In the genomic region with DNA sequence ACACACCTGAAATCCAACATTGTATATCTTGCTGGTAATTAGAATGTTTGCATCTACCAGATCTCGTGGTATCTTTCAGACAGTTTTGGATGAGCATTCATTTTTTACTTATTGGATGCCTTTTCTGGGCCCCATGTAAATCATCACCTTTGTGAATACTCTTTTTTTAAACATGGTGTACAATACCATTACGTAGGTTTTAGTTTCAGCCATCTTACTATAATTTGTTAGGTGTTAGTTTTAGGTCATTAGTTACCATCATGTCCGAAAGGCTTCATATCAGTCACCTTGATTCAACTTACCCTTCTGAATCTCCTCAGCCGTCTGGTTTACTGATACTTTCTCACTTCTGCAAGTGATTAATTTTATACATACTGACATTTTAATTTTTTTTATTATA, we compare ENCODE assay signal across 29 cellular contexts. TPM values are rescaled to one million over a fixed set of nuclear protein-coding genes. Genes with fewer than 3 reads are reported as not detected.
"Had no signal": no experiment of that assay in that cellular context is flagged by ENCODE, and none has a peak within 500 bp of the region (broad histone marks: within the 10 kb centered on the region; RNA-seq: fewer than 3 reads in every experiment).

No MANE protein-coding gene starts in this region.

- H3K27ac Mint-ChIP-seq: activated CD4-positive, alpha-beta T cell treated with anti-CD3 and anti-CD28 coated beads, Interleukin-2, amount 10 ng/mL, durations not matched to agents 24 days and 14 days; activated CD8-positive, alpha-beta T cell treated with anti-CD3 and anti-CD28 coated beads for 36 hours; activated naive CD4-positive, alpha-beta T cell treated with anti-CD3 and anti-CD28 coated beads, Interleukin-2, amount 10 ng/mL, durations not matched to agents 7 days and 5 days; activated naive CD8-positive, alpha-beta T cell; activated T-helper 1 cell treated with anti-CD3 and anti-CD28 coated beads, Interleukin-12 subunit alpha, Interleukin-12 subunit beta, Interleukin-2, Interleukin-4 antibody, amounts not matched to agents 30 ng/mL and 10 ng/mL and 1 ng/mL, durations not matched to agents 14 hours and 24 hours and 36 hours; T-helper 1 cell treated with Interleukin-12 subunit alpha and Interleukin-12 subunit beta and Interleukin-4 antibody, amounts not matched to agents 30 μg/mL and 1 μg/mL, for 36 hours; T-helper 2 cell treated with Interferon-gamma antibody and Interleukin-4, amounts not matched to agents 5 μg/mL and 100 μg/mL, for 36 hours had no signal

- DNase-seq: activated CD4-positive, alpha-beta T cell treated with anti-CD3 and anti-CD28 coated beads, Interleukin-2, amount 10 ng/mL, durations not matched to agents 24 days and 14 days; activated CD4-positive, alpha-beta T cell treated with anti-CD3 and anti-CD28 coated beads, Interleukin-2, amount 50 U/mL, for 4 hours; activated CD8-positive, alpha-beta T cell treated with anti-CD3 and anti-CD28 coated beads for 36 hours; activated effector memory CD4-positive, alpha-beta T cell treated with Interleukin-2 at 50 U/mL for 16 hours; activated naive CD4-positive, alpha-beta T cell treated with anti-CD3 and anti-CD28 coated beads, Interleukin-2, amount 10 ng/mL, durations not matched to agents 7 days and 5 days; activated T-cell treated with anti-CD3 and anti-CD28 coated beads, Interleukin-2, amount 50 U/mL, for 4 hours; amygdala; colonic mucosa; Kasumi-1; MM.1S; NCI-H1092 treated with DMSO at 0.1 percent for 48 hours; NCI-H1417 treated with DMSO at 0.1 percent for 48 hours; NCI-H187 treated with DMSO at 0.1 percent for 48 hours; NCI-H2081; NCI-H226; NCI-H446 treated with DMSO at 0.1 percent for 48 hours; NCI-H524 treated with DMSO at 0.1 percent for 48 hours; NK-92 treated with Interleukin-12 subunit alpha and Interleukin-12 subunit beta, amount 100 ng/mL, for 24 hours; PC-3; Peyer's patch; RPMI8226; SHP77 treated with DMSO at 0.1 percent for 48 hours; SK-N-SH had no signal

- H3K27me3 Mint-ChIP-seq: activated CD4-positive, alpha-beta T cell treated with anti-CD3 and anti-CD28 coated beads, Interleukin-2, amount 10 ng/mL, durations not matched to agents 24 days and 14 days; activated CD8-positive, alpha-beta T cell treated with anti-CD3 and anti-CD28 coated beads for 36 hours; activated naive CD4-positive, alpha-beta T cell treated with anti-CD3 and anti-CD28 coated beads, Interleukin-2, amount 10 ng/mL, durations not matched to agents 7 days and 5 days; activated naive CD8-positive, alpha-beta T cell; central memory CD8-positive, alpha-beta T cell had no signal

- ATAC-seq: activated CD8-positive, alpha-beta T cell treated with anti-CD3 and anti-CD28 coated beads for 36 hours; activated T-cell treated with anti-CD3 and anti-CD28 coated beads, Interleukin-2, amount 50 U/mL, for 4 hours; PC-3 had no signal

- H3K9me3 Mint-ChIP-seq: activated CD4-positive, alpha-beta T cell treated with anti-CD3 and anti-CD28 coated beads, Interleukin-2, amount 10 ng/mL, durations not matched to agents 24 days and 14 days; activated CD8-positive, alpha-beta T cell treated with anti-CD3 and anti-CD28 coated beads for 36 hours; activated naive CD4-positive, alpha-beta T cell treated with anti-CD3 and anti-CD28 coated beads, Interleukin-2, amount 10 ng/mL, durations not matched to agents 7 days and 5 days; activated T-cell treated with anti-CD3 and anti-CD28 coated beads, Interleukin-2, amount 50 U/mL, for 4 hours; activated T-helper 1 cell treated with anti-CD3 and anti-CD28 coated beads, Interleukin-12 subunit alpha, Interleukin-12 subunit beta, Interleukin-2, Interleukin-4 antibody, amounts not matched to agents 30 ng/mL and 10 ng/mL and 1 ng/mL, durations not matched to agents 14 hours and 24 hours and 36 hours; central memory CD8-positive, alpha-beta T cell; T-helper 1 cell treated with Interleukin-12 subunit alpha and Interleukin-12 subunit beta and Interleukin-4 antibody, amounts not matched to agents 30 μg/mL and 1 μg/mL, for 36 hours; T-helper 2 cell treated with Interferon-gamma antibody and Interleukin-4, amounts not matched to agents 5 μg/mL and 100 μg/mL, for 36 hours had no signal

- H3K4me3 Mint-ChIP-seq: activated CD4-positive, alpha-beta T cell treated with anti-CD3 and anti-CD28 coated beads, Interleukin-2, amount 10 ng/mL, durations not matched to agents 24 days and 14 days; activated CD8-positive, alpha-beta T cell treated with anti-CD3 and anti-CD28 coated beads for 36 hours; activated naive CD4-positive, alpha-beta T cell treated with anti-CD3 and anti-CD28 coated beads, Interleukin-2, amount 10 ng/mL, durations not matched to agents 7 days and 5 days; activated naive CD8-positive, alpha-beta T cell; activated T-cell treated with anti-CD3 and anti-CD28 coated beads, Interleukin-2, amount 50 U/mL, for 4 hours; activated T-helper 1 cell treated with anti-CD3 and anti-CD28 coated beads, Interleukin-12 subunit alpha, Interleukin-12 subunit beta, Interleukin-2, Interleukin-4 antibody, amounts not matched to agents 30 ng/mL and 10 ng/mL and 1 ng/mL, durations not matched to agents 14 hours and 24 hours and 36 hours; central memory CD8-positive, alpha-beta T cell; T-helper 1 cell treated with Interleukin-12 subunit alpha and Interleukin-12 subunit beta and Interleukin-4 antibody, amounts not matched to agents 30 μg/mL and 1 μg/mL, for 36 hours; T-helper 2 cell treated with Interferon-gamma antibody and Interleukin-4, amounts not matched to agents 5 μg/mL and 100 μg/mL, for 36 hours had no signal

RNA-seq across cellular contexts. Expression of gene PLEK2, which starts 46.5 kb away (rescaled TPM):
- total RNA-seq: chondrocyte had no signal
